8 cellular contexts compared by ENCODE assay signal in genomic region chr2:119826370-119826961, GRCh38.
A peak's percentile ranks its signal among the peaks of the same experiment; 100 is the strongest.
DNase-seq lines count a peak whose midpoint lies in the region; ATAC-seq lines count a peak whose summit lies in the region.

No MANE protein-coding gene starts in this region.

- ATAC-seq in GM18867 (IDR thresholded peaks at IDR 0.05; ENCODE audit: unreplicated experiment) (peak; percentile 84), GM18520 (IDR thresholded peaks at IDR 0.05; ENCODE audit: unreplicated experiment) (no peak)

- DNase-seq in COLO829 (ENCODE audit: low spot score): peak; percentile 47
- peak; percentile 66 for DNase-seq in KBM-7
- peak; percentile 38 for DNase-seq in activated CD4-positive, alpha-beta T cell treated with anti-CD3 and anti-CD28 coated beads, Interleukin-2, amount 50 U/mL, for 1 hour
- DNase-seq in germinal center (ENCODE audit: low spot score): peak; percentile 19
- peak; percentile 22 for DNase-seq in retina
- no peak for DNase-seq in epidermal melanocyte (ENCODE audit: insufficient read length, low spot score)

- in situ Hi-C loops in KBM-7 (cut with MboI; ENCODE audit: low pct_unique_long_range_greater_than_20kb, low sequenced_read_pairs): no loop called here
